17 cellular contexts compared by ENCODE assay signal in the genomic region with DNA sequence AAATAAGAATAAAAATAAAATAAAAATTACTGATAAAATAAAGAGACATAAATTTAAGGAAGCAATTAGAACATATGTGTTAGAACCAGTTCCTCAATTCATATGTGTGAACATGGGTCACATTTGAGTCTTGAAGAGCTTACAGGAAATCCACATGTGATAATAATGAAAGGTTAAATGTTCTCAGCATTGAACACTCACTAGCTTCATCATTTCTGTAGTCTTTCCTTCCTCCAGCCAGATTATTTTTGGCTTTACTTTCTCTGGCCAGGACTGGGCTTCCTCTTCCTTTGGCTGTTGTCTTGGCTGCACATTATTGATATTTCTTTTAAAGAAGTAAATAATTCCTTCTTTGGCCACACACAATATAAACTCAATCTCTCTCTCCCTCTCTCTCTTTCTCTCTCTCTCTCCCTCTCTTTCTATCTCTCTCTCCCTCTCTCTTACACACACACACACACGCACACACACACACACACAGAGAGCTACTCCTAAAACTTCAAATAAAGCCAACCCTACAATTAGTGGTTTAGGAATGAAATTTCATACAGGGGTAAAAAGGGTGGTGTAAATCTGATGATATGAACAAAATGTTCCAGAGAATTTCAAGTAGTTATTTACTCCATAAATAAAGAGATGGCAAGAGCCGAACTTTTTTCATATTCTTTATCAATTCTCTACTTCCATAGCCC.
DNase-seq lines count a peak whose midpoint lies in the region; ATAC-seq and TF ChIP-seq lines count a peak whose summit lies in the region.
"Had no signal": no experiment of that assay in that cellular context is flagged by ENCODE, and none has a peak within 500 bp of the region (broad histone marks: within the 10 kb centered on the region; RNA-seq: fewer than 3 reads in every experiment).

No MANE protein-coding gene starts in this region.

- H3K9me3 Mint-ChIP-seq in nephron = peaks cover 5% of the 10 kb centered on the region
- H3K9me3 Mint-ChIP-seq: activated T-helper 1 cell treated with anti-CD3 and anti-CD28 coated beads, Interleukin-12 subunit alpha, Interleukin-12 subunit beta, Interleukin-2, Interleukin-4 antibody, amounts not matched to agents 30 ng/mL and 10 ng/mL and 1 ng/mL, durations not matched to agents 14 hours and 24 hours and 36 hours had no signal

- peaks cover 8 to 28% (median 13%) of the 10 kb centered on the region in 10 experiments; a peak in 16 of 20 replicates for H3K4me1 ChIP-seq in BLaER1 treated with 17β-estradiol and CSF1 and Interleukin-3, amounts not matched to agents 10 nM and 100 nM

- no peaks in the 10 kb centered on the region for H3K36me3 Mint-ChIP-seq in nephron (ENCODE audit: low read depth)

- peaks cover 0 to 8% (median 0%) of the 10 kb centered on the region in 11 experiments; a peak in 1 of 22 replicates for H3K9me3 ChIP-seq in BLaER1 treated with 17β-estradiol and CSF1 and Interleukin-3, amounts not matched to agents 10 nM and 100 nM (replicated peaks in 1 of 11)
- H3K9me3 ChIP-seq: ovary had no signal

- peaks cover 6% of the 10 kb centered on the region for H3K27me3 Mint-ChIP-seq in nephron (ENCODE audit: low read depth)

- peaks cover 17% of the 10 kb centered on the region for H3K4me1 Mint-ChIP-seq in nephron

- H3K4me2 ChIP-seq in BLaER1 treated with 17β-estradiol and CSF1 and Interleukin-3, amounts not matched to agents 10 nM and 100 nM = peak overlapping the region in 9 of 11 experiments; percentile 4 to 60 (median 42); a peak in 16 of 22 replicates

- no peaks in the 10 kb centered on the region for H3K27me3 ChIP-seq in BLaER1 treated with 17β-estradiol and CSF1 and Interleukin-3, amounts not matched to agents 10 nM and 100 nM
- H3K27me3 ChIP-seq: ovary had no signal

- ATAC-seq in HG02610 (IDR thresholded peaks at IDR 0.05; ENCODE audit: unreplicated experiment) = peak; percentile 71

- peak; percentile 64 for DNase-seq in dermis blood vessel endothelial cell
- DNase-seq in stimulated activated naive CD4-positive, alpha-beta T cell treated with Interleukin-2 at 50 U/mL for 16 hours (lab: John Stamatoyannopoulos, UW) = no peak
- no peak for DNase-seq in NCI-H2029 (lab: John Stamatoyannopoulos, UW)
- DNase-seq in GM19240 (ENCODE audit: insufficient read length, low spot score) = no peak
- DNase-seq in germinal center (ENCODE audit: low spot score) = no peak
- DNase-seq: activated CD4-positive, alpha-beta T cell treated with anti-CD3 and anti-CD28 coated beads, Interleukin-2, amount 50 U/mL, for 1 hour; DMS79 treated with DMSO at 0.1 percent for 48 hours; effector CD8-positive, alpha-beta T cell; glutamatergic neuron; RPMI8226; stimulated activated CD4-positive, alpha-beta T cell treated with anti-CD3 and anti-CD28 coated beads, Interleukin-1b, Interleukin-23, amount 100 ng/mL, for 48 hours; T-helper 2 cell had no signal

- no peak overlapping the region for H3K4me3 ChIP-seq in BLaER1 treated with 17β-estradiol and CSF1 and Interleukin-3, amounts not matched to agents 10 nM and 100 nM
- H3K4me3 ChIP-seq: ovary had no signal

- H3K9ac ChIP-seq in BLaER1 treated with 17β-estradiol and CSF1 and Interleukin-3, amounts not matched to agents 10 nM and 100 nM = no peak overlapping the region

- H3K4me3 Mint-ChIP-seq in nephron = no peak overlapping the region
- H3K4me3 Mint-ChIP-seq: activated T-helper 1 cell treated with anti-CD3 and anti-CD28 coated beads, Interleukin-12 subunit alpha, Interleukin-12 subunit beta, Interleukin-2, Interleukin-4 antibody, amounts not matched to agents 30 ng/mL and 10 ng/mL and 1 ng/mL, durations not matched to agents 14 hours and 24 hours and 36 hours had no signal

- no peak for TF ChIP-seq CTCF in nephron (IDR thresholded peaks at IDR 0.05; ENCODE audit: unreplicated experiment in 3 of 3)

- no peaks in the 10 kb centered on the region for H4K20me1 ChIP-seq in BLaER1 treated with 17β-estradiol and CSF1 and Interleukin-3, amounts not matched to agents 10 nM and 100 nM

- peak overlapping the region in 2 of 3 experiments; percentile 77 to 84 for H3K27ac Mint-ChIP-seq in nephron
- H3K27ac Mint-ChIP-seq: activated T-helper 1 cell treated with anti-CD3 and anti-CD28 coated beads, Interleukin-12 subunit alpha, Interleukin-12 subunit beta, Interleukin-2, Interleukin-4 antibody, amounts not matched to agents 30 ng/mL and 10 ng/mL and 1 ng/mL, durations not matched to agents 14 hours and 24 hours and 36 hours had no signal

- H3K36me3 ChIP-seq in BLaER1 treated with 17β-estradiol and CSF1 and Interleukin-3, amounts not matched to agents 10 nM and 100 nM = no peaks in the 10 kb centered on the region
- H3K36me3 ChIP-seq: ovary had no signal

- H3K27ac ChIP-seq in BLaER1 treated with 17β-estradiol and CSF1 and Interleukin-3, amounts not matched to agents 10 nM and 100 nM = peak overlapping the region in 3 of 11 experiments; percentile 35 to 50 (median 42); a peak in 3 of 22 replicates
- H3K27ac ChIP-seq: ovary had no signal
